Comparison of ENCODE assay signal across 19 cellular contexts in the genomic region with DNA sequence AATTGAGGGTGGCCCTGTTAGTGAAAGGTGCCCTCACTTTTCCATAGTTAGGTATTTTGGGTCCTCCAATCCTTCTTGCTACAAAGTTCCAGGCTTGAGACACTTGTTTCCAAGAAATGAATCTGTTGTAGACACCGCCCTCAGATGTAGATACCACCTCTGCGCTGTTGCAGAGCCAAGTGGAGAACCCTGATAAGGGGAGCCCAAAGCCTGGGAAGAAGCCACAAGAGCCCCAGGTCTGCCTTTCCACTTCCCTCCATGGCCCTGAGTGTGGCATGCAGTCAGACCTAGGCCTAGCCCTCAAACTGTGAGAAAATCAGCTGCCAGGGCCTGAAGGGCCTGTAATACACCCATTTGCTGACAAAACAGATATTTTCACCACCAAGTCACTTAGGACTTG.
"Had no signal": no experiment of that assay in that cellular context is flagged by ENCODE, and none has a peak within 500 bp of the region (broad histone marks: within the 10 kb centered on the region; RNA-seq: fewer than 3 reads in every experiment).

No MANE protein-coding gene starts in this region.

- H3K36me3 ChIP-seq: ovary, right atrium auricular region, right lobe of liver, uterus had no signal

- ATAC-seq: mucosa of descending colon; naive thymus-derived CD4-positive, alpha-beta T cell; natural killer cell treated with Interleukin-12 subunit alpha and Interleukin-12 subunit beta and Interleukin-15 and Interleukin-18, amount 100 ng/mL, for 72 hours; right lobe of liver; stimulated activated memory B cell treated with anti-CD40 and anti-IgM and Interleukin-4, amounts not matched to agents 10 μg/mL and 1 μg/mL and 100 μg/mL, for 72 hours; stimulated activated naive CD8-positive, alpha-beta T cell treated with anti-CD3 and anti-CD28 coated beads, Interleukin-15, amount 100 ng/mL, for 72 hours had no signal

- H3K4me2 ChIP-seq: smooth muscle cell had no signal

- H3K9me3 ChIP-seq: left ventricle myocardium inferior, mucosa of descending colon, ovary, right atrium auricular region, right lobe of liver, tibial nerve, uterus had no signal

- H3K4me1 ChIP-seq: left ventricle myocardium inferior, right atrium auricular region, right lobe of liver, tibial nerve, uterus had no signal

- H3K27me3 ChIP-seq: ovary, right atrium auricular region, right lobe of liver, tibial nerve, uterus had no signal

- H3K4me3 ChIP-seq: left ventricle myocardium inferior, mucosa of descending colon, ovary, right atrium auricular region, right lobe of liver, smooth muscle cell, tibial nerve, uterus had no signal

- H3K27ac ChIP-seq: left ventricle myocardium inferior, ovary, right atrium auricular region, right lobe of liver, tibial nerve had no signal

- DNase-seq: islet precursor cell; left ventricle myocardium inferior; midbrain; mucosa of descending colon; naive thymus-derived CD4-positive, alpha-beta T cell; ovary; right lobe of liver; stimulated activated CD4-positive, alpha-beta T cell treated with anti-CD3 and anti-CD28 coated beads, Interleukin-1b, Interleukin-23, amount 100 ng/mL, for 48 hours; stimulated activated CD4-positive, alpha-beta T cell treated with anti-CD3 and anti-CD28 coated beads, Interleukin-2, amount 100 ng/mL, for 48 hours; stimulated activated CD4-positive, alpha-beta T cell treated with anti-CD3 and anti-CD28 coated beads, Interleukin-4, amount 100 ng/mL, for 4 hours; stimulated activated CD8-positive, alpha-beta memory T cell treated with anti-CD3 and anti-CD28 coated beads, Interleukin-4, amount 100 ng/mL, for 48 hours; stimulated activated naive CD4-positive, alpha-beta T cell treated with Interleukin-2 at 50 U/mL for 16 hours; stimulated activated naive CD8-positive, alpha-beta T cell treated with anti-CD3 and anti-CD28 coated beads, Interleukin-15, amount 100 ng/mL, for 72 hours; uterus had no signal
